1 cellular context compared by ENCODE assay signal in genomic region chr17:62067165-62068145, GRCh38.
TF ChIP-seq lines count a peak whose summit lies in the region.

No MANE protein-coding gene starts in this region.

TF ChIP-seq in K562, 482 proteins besides CTCF, POLR2A, EP300 and RAD21 (continued from another document):
- TF ChIP-seq ZNF165 (CRISPR knock-in tag; IDR thresholded peaks at IDR 0.05; ENCODE audit: borderline replicate concordance), result no peak
